8 cellular contexts compared by ENCODE assay signal in genomic region chr22:29553391-29554224, GRCh38. TPM values are rescaled to one million over a fixed set of nuclear protein-coding genes. Genes with fewer than 3 reads are reported as not detected.
DNase-seq lines count a peak whose midpoint lies in the region; ATAC-seq and TF ChIP-seq lines count a peak whose summit lies in the region.

Gene THOC5 (minus strand): TSS chr22:29553757. CDS start chr22:29549147, 4,610 bp downstream.

- no peaks in the 10 kb centered on the region for H3K9me3 Mint-ChIP-seq in activated CD4-positive, alpha-beta T cell treated with anti-CD3 and anti-CD28 coated beads, Interleukin-2, amount 10 ng/mL, durations not matched to agents 24 days and 14 days

- intact Hi-C loops in activated CD4-positive, alpha-beta T cell treated with anti-CD3 and anti-CD28 coated beads, Interleukin-2, amount 10 ng/mL, durations not matched to agents 24 days and 14 days (cut with micrococcal nuclease) = loop anchor here (1.0 kb wide), 1 partner anchor 28 kb away; the partner anchor contains the start of gene NIPSNAP1
- intact Hi-C loops in left colon (cut with DNase I, micrococcal nuclease) = no loop called here

- TF ChIP-seq CTCF in C4-2B (conservative IDR thresholded peaks at IDR 0.05) (peak; percentile 87), coronary artery (IDR thresholded peaks at IDR 0.05) (peak; percentile 60)

- no peaks in the 10 kb centered on the region for H3K27me3 Mint-ChIP-seq in activated CD4-positive, alpha-beta T cell treated with anti-CD3 and anti-CD28 coated beads, Interleukin-2, amount 10 ng/mL, durations not matched to agents 24 days and 14 days

- DNase-seq in NCI-H526 treated with DMSO at 0.1 percent for 48 hours (lab: John Stamatoyannopoulos, UW) (peak; percentile 92), coronary artery (ENCODE audit: low spot score) (peak; percentile 96), left colon (peak; percentile 93 to 95)
- peak; percentile 97 for DNase-seq in activated CD4-positive, alpha-beta T cell treated with anti-CD3 and anti-CD28 coated beads, Interleukin-2, amount 10 ng/mL, durations not matched to agents 24 days and 14 days
- peak; percentile 89 for DNase-seq in stimulated activated CD4-positive, alpha-beta T cell treated with anti-CD3 and anti-CD28 coated beads, Interleukin-1b, Interleukin-23, amount 100 ng/mL, for 48 hours

- H3K4me3 Mint-ChIP-seq in activated CD4-positive, alpha-beta T cell treated with anti-CD3 and anti-CD28 coated beads, Interleukin-2, amount 10 ng/mL, durations not matched to agents 24 days and 14 days = peak within 1 kb of the TSS; percentile 97

- ATAC-seq in GM19328 (IDR thresholded peaks at IDR 0.05; ENCODE audit: unreplicated experiment) (peak; percentile 89), HG03520 (IDR thresholded peaks at IDR 0.05; ENCODE audit: unreplicated experiment) (peak; percentile 93), left colon (peak; percentile 98)

- peak within 1 kb of the TSS; percentile 96 for H3K4me3 ChIP-seq in coronary artery

- peaks cover 29% of the 10 kb centered on the region for H3K36me3 Mint-ChIP-seq in activated CD4-positive, alpha-beta T cell treated with anti-CD3 and anti-CD28 coated beads, Interleukin-2, amount 10 ng/mL, durations not matched to agents 24 days and 14 days (ENCODE audit: low read depth)

- H3K27ac ChIP-seq in C4-2B = peak within 1 kb of the TSS; percentile 70
- peak within 1 kb of the TSS; percentile 73 to 94 for H3K27ac ChIP-seq in coronary artery

- H3K4me1 Mint-ChIP-seq in activated CD4-positive, alpha-beta T cell treated with anti-CD3 and anti-CD28 coated beads, Interleukin-2, amount 10 ng/mL, durations not matched to agents 24 days and 14 days = peaks cover 12% of the 10 kb centered on the region

- H3K27ac Mint-ChIP-seq in activated CD4-positive, alpha-beta T cell treated with anti-CD3 and anti-CD28 coated beads, Interleukin-2, amount 10 ng/mL, durations not matched to agents 24 days and 14 days = peak within 1 kb of the TSS; percentile 96

RNA-seq across cellular contexts. Expression of gene THOC5, which starts in this region (rescaled TPM):
- 66.6 and 68.1 TPM in 2 replicates for total RNA-seq in activated CD4-positive, alpha-beta T cell treated with anti-CD3 and anti-CD28 coated beads, Interleukin-2, amount 10 ng/mL, durations not matched to agents 24 days and 14 days
- total RNA-seq in left colon = 10 to 100 TPM; 20.8 to 21.1 TPM

Comparison
In these comparisons a context has a peak if more than half of its experiments do, and no peak if none do; other contexts are left out.
1. Peak in every context shown above with its lines: DNase-seq, ATAC-seq, H3K4me3 ChIP-seq and H3K27ac ChIP-seq.